In the genomic region with DNA sequence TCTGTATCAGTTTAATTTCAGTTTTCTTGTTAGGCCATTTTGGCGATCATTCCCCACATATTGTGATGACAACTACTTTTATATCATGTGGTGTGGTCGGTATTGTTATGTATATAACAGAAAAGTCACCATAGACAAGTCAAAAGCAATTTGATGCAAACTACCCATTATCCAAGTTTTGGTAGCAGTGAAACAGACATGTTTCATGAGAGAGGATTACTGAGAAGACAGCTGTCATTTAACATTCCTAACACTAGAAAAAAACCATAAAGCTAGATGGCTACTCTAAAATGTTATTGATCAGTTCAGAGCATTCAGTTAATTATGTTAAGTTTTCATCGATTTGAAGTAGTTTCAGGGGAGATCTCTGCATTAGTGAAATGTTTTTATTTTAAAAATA, we compare ENCODE assay signal across 18 cellular contexts.
"Had no signal": no experiment of that assay in that cellular context is flagged by ENCODE, and none has a peak within 500 bp of the region (broad histone marks: within the 10 kb centered on the region; RNA-seq: fewer than 3 reads in every experiment).

No MANE protein-coding gene starts in this region.

- H3K9me3 ChIP-seq: colonic mucosa, heart left ventricle had no signal

- H3K27ac Mint-ChIP-seq: nephron progenitor cell had no signal

- H3K27ac ChIP-seq: colonic mucosa, heart left ventricle had no signal

- FAIRE-seq: urothelium cell line had no signal

- H3K27me3 Mint-ChIP-seq: naive B cell had no signal

- H3K4me3 ChIP-seq: colonic mucosa, heart left ventricle, lung had no signal

- H3K36me3 ChIP-seq: colonic mucosa, heart left ventricle had no signal

- H3K27me3 ChIP-seq: colonic mucosa, heart left ventricle had no signal

- DNase-seq: colonic mucosa; effector CD4-positive, alpha-beta T cell; foreskin melanocyte; heart left ventricle; hippocampal formation; left colon; left ventricle myocardium superior; mesenchymal stem cell; midbrain; naive B cell; nephron progenitor cell; posterior cingulate gyrus; stimulated activated CD4-positive, alpha-beta T cell treated with anti-CD3 and anti-CD28 coated beads, Interleukin-2, amount 100 ng/mL, for 24 hours; stimulated activated CD4-positive, alpha-beta T cell treated with anti-CD3 and anti-CD28 coated beads, Interleukin-4, amount 100 ng/mL, for 4 hours; stimulated activated naive CD4-positive, alpha-beta T cell treated with Interleukin-2 at 50 U/mL for 16 hours had no signal

- H3K9me3 Mint-ChIP-seq: naive B cell, nephron progenitor cell had no signal

- H3K4me1 ChIP-seq: colonic mucosa had no signal

- H3K4me3 Mint-ChIP-seq: naive B cell, nephron progenitor cell had no signal

- ATAC-seq: heart left ventricle, left colon, left ventricle myocardium superior, sciatic nerve had no signal
